13 cellular contexts compared by ENCODE assay signal in the genomic region with DNA sequence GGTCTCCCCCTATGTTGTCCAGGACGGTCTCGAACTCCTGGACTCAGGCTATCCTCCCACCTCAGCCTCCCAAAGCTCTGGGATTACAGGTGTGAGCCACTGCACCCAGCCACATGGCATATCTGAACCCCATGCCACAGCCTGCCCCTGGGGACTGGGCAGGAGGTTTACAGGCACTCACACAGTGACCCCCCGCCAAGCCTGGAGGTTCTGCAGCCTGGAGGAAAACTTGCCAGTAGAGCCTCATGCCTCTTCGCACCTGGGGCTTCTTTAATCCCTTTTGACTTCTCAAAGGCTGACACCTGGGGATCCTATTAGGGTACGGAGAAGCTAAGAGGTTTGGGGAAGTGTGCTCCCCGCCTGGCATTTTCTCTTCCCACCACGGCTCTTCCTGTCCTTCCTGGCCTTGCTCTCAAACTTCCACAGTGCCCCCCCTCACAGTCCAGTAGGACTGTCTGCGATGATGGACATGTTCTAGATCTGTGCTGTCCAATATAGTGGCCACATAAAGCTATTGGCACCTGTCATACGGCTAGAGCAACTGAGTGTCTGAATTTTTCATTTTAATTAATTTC.
"Had no signal": no experiment of that assay in that cellular context is flagged by ENCODE, and none has a peak within 500 bp of the region (broad histone marks: within the 10 kb centered on the region; RNA-seq: fewer than 3 reads in every experiment).

No MANE protein-coding gene starts in this region.

- H3K9me3 Mint-ChIP-seq: activated CD4-positive, alpha-beta T cell treated with anti-CD3 and anti-CD28 coated beads, Interleukin-2, amount 10 ng/mL, durations not matched to agents 24 days and 14 days; activated naive CD4-positive, alpha-beta T cell treated with anti-CD3 and anti-CD28 coated beads, Interleukin-2, amount 50 U/mL, for 24 hours; stimulated activated memory B cell treated with anti-CD40 and anti-IgM and Interleukin-4, amounts not matched to agents 10 μg/mL and 1 μg/mL and 100 μg/mL, for 72 hours had no signal

- H3K4me3 Mint-ChIP-seq: activated CD4-positive, alpha-beta T cell treated with anti-CD3 and anti-CD28 coated beads, Interleukin-2, amount 10 ng/mL, durations not matched to agents 24 days and 14 days; activated naive CD4-positive, alpha-beta T cell treated with anti-CD3 and anti-CD28 coated beads, Interleukin-2, amount 50 U/mL, for 24 hours; stimulated activated memory B cell treated with anti-CD40 and anti-IgM and Interleukin-4, amounts not matched to agents 10 μg/mL and 1 μg/mL and 100 μg/mL, for 72 hours had no signal

- H3K27ac Mint-ChIP-seq: activated CD4-positive, alpha-beta T cell treated with anti-CD3 and anti-CD28 coated beads, Interleukin-2, amount 10 ng/mL, durations not matched to agents 24 days and 14 days; stimulated activated memory B cell treated with anti-CD40 and anti-IgM and Interleukin-4, amounts not matched to agents 10 μg/mL and 1 μg/mL and 100 μg/mL, for 72 hours had no signal

- H3K27ac ChIP-seq: epithelial cell of prostate, gastrocnemius medialis, tibial nerve, WERI-Rb-1 had no signal

- H3K9me3 ChIP-seq: gastrocnemius medialis, tibial nerve had no signal

- H3K36me3 Mint-ChIP-seq: activated naive CD4-positive, alpha-beta T cell treated with anti-CD3 and anti-CD28 coated beads, Interleukin-2, amount 50 U/mL, for 24 hours; stimulated activated memory B cell treated with anti-CD40 and anti-IgM and Interleukin-4, amounts not matched to agents 10 μg/mL and 1 μg/mL and 100 μg/mL, for 72 hours had no signal

- DNase-seq: activated CD4-positive, alpha-beta T cell treated with anti-CD3 and anti-CD28 coated beads, Interleukin-2, amount 10 ng/mL, durations not matched to agents 24 days and 14 days; central memory CD4-positive, alpha-beta T cell; cortex of kidney; effector memory CD4-positive, alpha-beta T cell; left ventricle myocardium superior; small intestine; T-helper 1 cell; WERI-Rb-1 had no signal

- H3K4me1 Mint-ChIP-seq: activated CD4-positive, alpha-beta T cell treated with anti-CD3 and anti-CD28 coated beads, Interleukin-2, amount 10 ng/mL, durations not matched to agents 24 days and 14 days; activated naive CD4-positive, alpha-beta T cell treated with anti-CD3 and anti-CD28 coated beads, Interleukin-2, amount 50 U/mL, for 24 hours had no signal

- H3K4me1 ChIP-seq: gastrocnemius medialis, tibial nerve had no signal

- H3K36me3 ChIP-seq: gastrocnemius medialis, tibial nerve, WERI-Rb-1 had no signal

- ATAC-seq: gastrocnemius medialis, left ventricle myocardium superior had no signal

- H3K4me3 ChIP-seq: gastrocnemius medialis, tibial nerve had no signal
